In genomic region chr2:215731108-215731507, GRCh38 we compare ENCODE assay signal across 1 cellular context.
TF ChIP-seq lines count a peak whose summit lies in the region.

No MANE protein-coding gene starts in this region.

TF ChIP-seq in SK-N-SH, 30 proteins besides CTCF, POLR2A, EP300 and RAD21 (continued from another document):
- TF ChIP-seq USF1 (IDR thresholded peaks at IDR 0.05; ENCODE audit: borderline replicate concordance, low read depth) (no peak), FOSL2 (IDR thresholded peaks at IDR 0.05; ENCODE audit: borderline replicate concordance, low read depth) (no peak), GATA2 (CRISPR knock-in tag; IDR thresholded peaks at IDR 0.05) (no peak), EZH2phosphoT487 (IDR thresholded peaks at IDR 0.05; ENCODE audit: borderline replicate concordance, low read depth) (no peak), NFIC (IDR thresholded peaks at IDR 0.05; ENCODE audit: borderline replicate concordance) (no peak), NRF1 (IDR thresholded peaks at IDR 0.05; ENCODE audit: low read depth, low read length) (no peak)
